ENCODE assay signal across 2 cellular contexts in the genomic region with DNA sequence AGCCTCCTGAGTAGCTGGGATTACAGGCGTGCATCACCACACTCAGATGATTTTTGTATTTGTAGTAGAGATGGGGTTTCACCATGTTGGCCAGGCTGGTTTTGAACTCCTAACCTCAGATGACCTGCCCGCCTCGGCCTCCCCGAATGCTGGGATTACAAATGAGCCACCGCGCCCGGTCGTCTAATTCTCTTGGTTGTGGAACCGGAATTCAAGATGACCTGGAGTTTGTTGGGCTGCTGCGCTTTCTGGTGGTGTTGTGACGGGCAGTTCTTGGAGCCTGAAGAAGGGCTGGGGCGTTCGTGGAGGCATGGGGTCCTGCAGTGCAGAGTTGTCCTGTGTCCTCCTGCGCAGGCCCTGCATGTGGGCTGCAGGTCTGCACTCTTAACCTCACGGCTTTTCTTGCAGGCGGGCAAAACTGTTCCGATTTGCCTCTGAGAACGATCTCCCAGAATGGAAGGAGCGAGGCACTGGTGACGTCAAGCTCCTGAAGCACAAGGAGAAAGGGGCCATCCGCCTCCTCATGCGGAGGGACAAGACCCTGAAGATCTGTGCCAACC.
TF ChIP-seq lines count a peak whose summit lies in the region.

No MANE protein-coding gene starts in this region.

TF ChIP-seq in GM23338, 12 proteins besides CTCF, POLR2A, EP300 and RAD21 (continues in another document):
- TF ChIP-seq POLR2AphosphoS5 (IDR thresholded peaks at IDR 0.05; ENCODE audit: low read depth) (no peak), EZH2 (IDR thresholded peaks at IDR 0.05; ENCODE audit: low read depth, unreplicated experiment) (no peak), CREB1 (CRISPR knock-in tag; IDR thresholded peaks at IDR 0.05; ENCODE audit: low read depth) (no peak), EZH2phosphoT487 (IDR thresholded peaks at IDR 0.05; ENCODE audit: unreplicated experiment) (no peak), ZNF331 (CRISPR knock-in tag; IDR thresholded peaks at IDR 0.05; ENCODE audit: low read depth) (no peak), JUNB (IDR thresholded peaks at IDR 0.05; ENCODE audit: unreplicated experiment) (no peak)
- TF ChIP-seq, protein P1, sequence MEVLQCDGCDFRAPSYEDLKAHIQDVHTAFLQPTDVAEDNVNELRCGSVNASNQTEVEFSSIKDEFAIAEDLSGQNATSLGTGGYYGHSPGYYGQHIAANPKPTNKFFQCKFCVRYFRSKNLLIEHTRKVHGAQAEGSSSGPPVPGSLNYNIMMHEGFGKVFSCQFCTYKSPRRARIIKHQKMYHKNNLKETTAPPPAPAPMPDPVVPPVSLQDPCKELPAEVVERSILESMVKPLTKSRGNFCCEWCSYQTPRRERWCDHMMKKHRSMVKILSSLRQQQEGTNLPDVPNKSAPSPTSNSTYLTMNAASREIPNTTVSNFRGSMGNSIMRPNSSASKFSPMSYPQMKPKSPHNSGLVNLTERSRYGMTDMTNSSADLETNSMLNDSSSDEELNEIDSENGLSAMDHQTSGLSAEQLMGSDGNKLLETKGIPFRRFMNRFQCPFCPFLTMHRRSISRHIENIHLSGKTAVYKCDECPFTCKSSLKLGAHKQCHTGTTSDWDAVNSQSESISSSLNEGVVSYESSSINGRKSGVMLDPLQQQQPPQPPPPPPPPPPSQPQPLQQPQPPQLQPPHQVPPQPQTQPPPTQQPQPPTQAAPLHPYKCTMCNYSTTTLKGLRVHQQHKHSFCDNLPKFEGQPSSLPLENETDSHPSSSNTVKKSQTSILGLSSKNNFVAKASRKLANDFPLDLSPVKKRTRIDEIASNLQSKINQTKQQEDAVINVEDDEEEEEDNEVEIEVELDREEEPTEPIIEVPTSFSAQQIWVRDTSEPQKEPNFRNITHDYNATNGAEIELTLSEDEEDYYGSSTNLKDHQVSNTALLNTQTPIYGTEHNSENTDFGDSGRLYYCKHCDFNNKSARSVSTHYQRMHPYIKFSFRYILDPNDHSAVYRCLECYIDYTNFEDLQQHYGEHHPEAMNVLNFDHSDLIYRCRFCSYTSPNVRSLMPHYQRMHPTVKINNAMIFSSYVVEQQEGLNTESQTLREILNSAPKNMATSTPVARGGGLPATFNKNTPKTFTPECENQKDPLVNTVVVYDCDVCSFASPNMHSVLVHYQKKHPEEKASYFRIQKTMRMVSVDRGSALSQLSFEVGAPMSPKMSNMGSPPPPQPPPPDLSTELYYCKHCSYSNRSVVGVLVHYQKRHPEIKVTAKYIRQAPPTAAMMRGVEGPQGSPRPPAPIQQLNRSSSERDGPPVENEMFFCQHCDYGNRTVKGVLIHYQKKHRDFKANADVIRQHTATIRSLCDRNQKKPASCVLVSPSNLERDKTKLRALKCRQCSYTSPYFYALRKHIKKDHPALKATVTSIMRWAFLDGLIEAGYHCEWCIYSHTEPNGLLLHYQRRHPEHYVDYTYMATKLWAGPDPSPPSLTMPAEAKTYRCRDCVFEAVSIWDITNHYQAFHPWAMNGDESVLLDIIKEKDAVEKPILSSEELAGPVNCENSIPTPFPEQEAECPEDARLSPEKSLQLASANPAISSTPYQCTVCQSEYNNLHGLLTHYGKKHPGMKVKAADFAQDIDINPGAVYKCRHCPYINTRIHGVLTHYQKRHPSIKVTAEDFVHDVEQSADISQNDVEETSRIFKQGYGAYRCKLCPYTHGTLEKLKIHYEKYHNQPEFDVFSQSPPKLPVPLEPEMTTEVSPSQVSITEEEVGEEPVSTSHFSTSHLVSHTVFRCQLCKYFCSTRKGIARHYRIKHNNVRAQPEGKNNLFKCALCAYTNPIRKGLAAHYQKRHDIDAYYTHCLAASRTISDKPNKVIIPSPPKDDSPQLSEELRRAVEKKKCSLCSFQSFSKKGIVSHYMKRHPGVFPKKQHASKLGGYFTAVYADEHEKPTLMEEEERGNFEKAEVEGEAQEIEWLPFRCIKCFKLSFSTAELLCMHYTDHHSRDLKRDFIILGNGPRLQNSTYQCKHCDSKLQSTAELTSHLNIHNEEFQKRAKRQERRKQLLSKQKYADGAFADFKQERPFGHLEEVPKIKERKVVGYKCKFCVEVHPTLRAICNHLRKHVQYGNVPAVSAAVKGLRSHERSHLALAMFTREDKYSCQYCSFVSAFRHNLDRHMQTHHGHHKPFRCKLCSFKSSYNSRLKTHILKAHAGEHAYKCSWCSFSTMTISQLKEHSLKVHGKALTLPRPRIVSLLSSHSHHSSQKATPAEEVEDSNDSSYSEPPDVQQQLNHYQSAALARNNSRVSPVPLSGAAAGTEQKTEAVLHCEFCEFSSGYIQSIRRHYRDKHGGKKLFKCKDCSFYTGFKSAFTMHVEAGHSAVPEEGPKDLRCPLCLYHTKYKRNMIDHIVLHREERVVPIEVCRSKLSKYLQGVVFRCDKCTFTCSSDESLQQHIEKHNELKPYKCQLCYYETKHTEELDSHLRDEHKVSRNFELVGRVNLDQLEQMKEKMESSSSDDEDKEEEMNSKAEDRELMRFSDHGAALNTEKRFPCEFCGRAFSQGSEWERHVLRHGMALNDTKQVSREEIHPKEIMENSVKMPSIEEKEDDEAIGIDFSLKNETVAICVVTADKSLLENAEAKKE (CRISPR knock-in tag; IDR thresholded peaks at IDR 0.05) = no peak
- TF ChIP-seq, protein P2, sequence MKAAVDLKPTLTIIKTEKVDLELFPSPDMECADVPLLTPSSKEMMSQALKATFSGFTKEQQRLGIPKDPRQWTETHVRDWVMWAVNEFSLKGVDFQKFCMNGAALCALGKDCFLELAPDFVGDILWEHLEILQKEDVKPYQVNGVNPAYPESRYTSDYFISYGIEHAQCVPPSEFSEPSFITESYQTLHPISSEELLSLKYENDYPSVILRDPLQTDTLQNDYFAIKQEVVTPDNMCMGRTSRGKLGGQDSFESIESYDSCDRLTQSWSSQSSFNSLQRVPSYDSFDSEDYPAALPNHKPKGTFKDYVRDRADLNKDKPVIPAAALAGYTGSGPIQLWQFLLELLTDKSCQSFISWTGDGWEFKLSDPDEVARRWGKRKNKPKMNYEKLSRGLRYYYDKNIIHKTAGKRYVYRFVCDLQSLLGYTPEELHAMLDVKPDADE (IDR thresholded peaks at IDR 0.05) = no peak
- TF ChIP-seq, protein P3, sequence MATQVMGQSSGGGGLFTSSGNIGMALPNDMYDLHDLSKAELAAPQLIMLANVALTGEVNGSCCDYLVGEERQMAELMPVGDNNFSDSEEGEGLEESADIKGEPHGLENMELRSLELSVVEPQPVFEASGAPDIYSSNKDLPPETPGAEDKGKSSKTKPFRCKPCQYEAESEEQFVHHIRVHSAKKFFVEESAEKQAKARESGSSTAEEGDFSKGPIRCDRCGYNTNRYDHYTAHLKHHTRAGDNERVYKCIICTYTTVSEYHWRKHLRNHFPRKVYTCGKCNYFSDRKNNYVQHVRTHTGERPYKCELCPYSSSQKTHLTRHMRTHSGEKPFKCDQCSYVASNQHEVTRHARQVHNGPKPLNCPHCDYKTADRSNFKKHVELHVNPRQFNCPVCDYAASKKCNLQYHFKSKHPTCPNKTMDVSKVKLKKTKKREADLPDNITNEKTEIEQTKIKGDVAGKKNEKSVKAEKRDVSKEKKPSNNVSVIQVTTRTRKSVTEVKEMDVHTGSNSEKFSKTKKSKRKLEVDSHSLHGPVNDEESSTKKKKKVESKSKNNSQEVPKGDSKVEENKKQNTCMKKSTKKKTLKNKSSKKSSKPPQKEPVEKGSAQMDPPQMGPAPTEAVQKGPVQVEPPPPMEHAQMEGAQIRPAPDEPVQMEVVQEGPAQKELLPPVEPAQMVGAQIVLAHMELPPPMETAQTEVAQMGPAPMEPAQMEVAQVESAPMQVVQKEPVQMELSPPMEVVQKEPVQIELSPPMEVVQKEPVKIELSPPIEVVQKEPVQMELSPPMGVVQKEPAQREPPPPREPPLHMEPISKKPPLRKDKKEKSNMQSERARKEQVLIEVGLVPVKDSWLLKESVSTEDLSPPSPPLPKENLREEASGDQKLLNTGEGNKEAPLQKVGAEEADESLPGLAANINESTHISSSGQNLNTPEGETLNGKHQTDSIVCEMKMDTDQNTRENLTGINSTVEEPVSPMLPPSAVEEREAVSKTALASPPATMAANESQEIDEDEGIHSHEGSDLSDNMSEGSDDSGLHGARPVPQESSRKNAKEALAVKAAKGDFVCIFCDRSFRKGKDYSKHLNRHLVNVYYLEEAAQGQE (IDR thresholded peaks at IDR 0.05; ENCODE audit: unreplicated experiment) = no peak

TF ChIP-seq in GM12878, 131 proteins besides CTCF, POLR2A, EP300 and RAD21:
- TF ChIP-seq CBX3 (IDR thresholded peaks at IDR 0.05; ENCODE audit: borderline replicate concordance, low read depth) (no peak), IKZF1 (conservative IDR thresholded peaks at IDR 0.05) (no peak), CHD4 (IDR thresholded peaks at IDR 0.05) (no peak), GABPA (IDR thresholded peaks at IDR 0.05; ENCODE audit: low read depth) (no peak), NFIC (IDR thresholded peaks at IDR 0.05; ENCODE audit: low read depth, low read length) (no peak), CEBPB (IDR thresholded peaks at IDR 0.05; ENCODE audit: borderline replicate concordance in 1 of 2, low read depth in 2 of 2, low read length in 2 of 2) (no peak)
- TF ChIP-seq, protein P4, sequence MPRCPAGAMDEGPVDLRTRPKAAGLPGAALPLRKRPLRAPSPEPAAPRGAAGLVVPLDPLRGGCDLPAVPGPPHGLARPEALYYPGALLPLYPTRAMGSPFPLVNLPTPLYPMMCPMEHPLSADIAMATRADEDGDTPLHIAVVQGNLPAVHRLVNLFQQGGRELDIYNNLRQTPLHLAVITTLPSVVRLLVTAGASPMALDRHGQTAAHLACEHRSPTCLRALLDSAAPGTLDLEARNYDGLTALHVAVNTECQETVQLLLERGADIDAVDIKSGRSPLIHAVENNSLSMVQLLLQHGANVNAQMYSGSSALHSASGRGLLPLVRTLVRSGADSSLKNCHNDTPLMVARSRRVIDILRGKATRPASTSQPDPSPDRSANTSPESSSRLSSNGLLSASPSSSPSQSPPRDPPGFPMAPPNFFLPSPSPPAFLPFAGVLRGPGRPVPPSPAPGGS (IDR thresholded peaks at IDR 0.05; ENCODE audit: borderline replicate concordance, insufficient read depth, low read depth, low read length, poor library complexity, severe bottlenecking) = no peak
